ENCODE assay signal across 13 cellular contexts in the genomic region with DNA sequence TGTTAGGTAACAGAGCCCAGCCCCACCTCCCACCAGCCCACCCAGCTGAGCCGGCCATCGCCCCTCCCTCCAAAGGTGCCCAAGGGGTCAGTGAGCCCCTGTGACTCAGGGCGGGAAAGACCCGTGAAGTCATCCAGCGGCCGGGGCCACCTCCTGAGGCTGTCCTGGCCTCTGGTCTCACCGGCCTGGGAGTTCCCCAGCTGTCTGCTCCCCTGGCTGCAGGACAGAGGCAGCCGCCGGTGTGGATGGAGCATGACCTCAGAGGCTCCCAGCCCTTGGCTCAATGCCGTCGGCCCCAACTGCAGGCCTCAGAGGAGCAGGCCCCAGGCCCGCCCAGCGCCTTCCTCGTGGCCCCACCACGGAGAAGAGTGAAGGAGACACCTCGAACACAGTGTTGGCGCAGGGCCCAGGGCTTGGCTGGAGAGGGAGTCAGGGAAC. TPM values are rescaled to one million over a fixed set of nuclear protein-coding genes. Genes with fewer than 3 reads are reported as not detected.
DNase-seq lines count a peak whose midpoint lies in the region; ATAC-seq and TF ChIP-seq lines count a peak whose summit lies in the region.
"Had no signal": no experiment of that assay in that cellular context is flagged by ENCODE, and none has a peak within 500 bp of the region (broad histone marks: within the 10 kb centered on the region; RNA-seq: fewer than 3 reads in every experiment).

No MANE protein-coding gene starts in this region.

- no peak overlapping the region for H3K4me3 ChIP-seq in osteoblast (ENCODE audit: insufficient read depth, low read length)

- H3K9me3 ChIP-seq in osteoblast (ENCODE audit: low read depth, low read length), result no peaks in the 10 kb centered on the region

- peaks cover 45% of the 10 kb centered on the region for H3K36me3 Mint-ChIP-seq in Calu3 (ENCODE audit: insufficient read depth, unreplicated experiment)
- no peaks in the 10 kb centered on the region for H3K36me3 Mint-ChIP-seq in activated naive CD4-positive, alpha-beta T cell treated with anti-CD3 and anti-CD28 coated beads for 36 hours (ENCODE audit: low read depth)

- no peaks in the 10 kb centered on the region for H3K27me3 Mint-ChIP-seq in Calu3 (ENCODE audit: unreplicated experiment)
- peaks cover 1% of the 10 kb centered on the region for H3K27me3 Mint-ChIP-seq in activated naive CD4-positive, alpha-beta T cell treated with anti-CD3 and anti-CD28 coated beads for 36 hours (ENCODE audit: low read depth)
- H3K27me3 Mint-ChIP-seq: activated naive CD4-positive, alpha-beta T cell treated with anti-CD3 and anti-CD28 coated beads, Interleukin-2, amount 50 U/mL, for 24 hours had no signal

- TF ChIP-seq CTCF in Calu3 (IDR thresholded peaks at IDR 0.05; ENCODE audit: unreplicated experiment) (no peak), RWPE1 (conservative IDR thresholded peaks at IDR 0.05; ENCODE audit: low read depth) (no peak), foreskin keratinocyte (conservative IDR thresholded peaks at IDR 0.05) (no peak), osteoblast (IDR thresholded peaks at IDR 0.05; ENCODE audit: extremely low read depth, low read depth, low read length) (no peak)

- POLR2A ChIA-PET in RWPE1 (lab: Yijun Ruan, JAX; ENCODE audit: low non-redundant PET), result interaction anchor here (0.6 kb wide), 1 partner anchor 8 kb away, joined by 3 read pairs; no protein-coding TSS in a partner anchor

- no peaks in the 10 kb centered on the region for H3K36me3 ChIP-seq in osteoblast (ENCODE audit: insufficient read depth, low read length)

- peak overlapping the region; percentile 94 for H3K27ac Mint-ChIP-seq in Calu3 (ENCODE audit: unreplicated experiment)
- no peak overlapping the region for H3K27ac Mint-ChIP-seq in activated naive CD4-positive, alpha-beta T cell treated with anti-CD3 and anti-CD28 coated beads for 36 hours
- H3K27ac Mint-ChIP-seq: B cell had no signal

- no peaks in the 10 kb centered on the region for H4K20me1 ChIP-seq in osteoblast (ENCODE audit: insufficient read depth, low read length)

- CTCF ChIA-PET in Calu3 (lab: Charles Lee), result interaction anchor here (0.7 to 1.8 kb wide), 7 partner anchors 19 to 84 kb away, joined by 3 to 10 read pairs (median 3); partner anchors contain the start of gene PDGFB
- CTCF ChIA-PET in RWPE1 (lab: Yijun Ruan, JAX), result interaction anchor here (0.6 kb wide), 1 partner anchor 33 kb away, joined by 5 read pairs; no protein-coding TSS in a partner anchor
- CTCF ChIA-PET in activated naive CD4-positive, alpha-beta T cell treated with anti-CD3 and anti-CD28 coated beads for 36 hours (lab: Charles Lee), result interaction anchor here (1.1 kb wide), 1 partner anchor 15 kb away, joined by 3 read pairs; no protein-coding TSS in a partner anchor

- peaks cover 31% of the 10 kb centered on the region for H3K4me1 ChIP-seq in foreskin keratinocyte
- peaks cover 9% of the 10 kb centered on the region for H3K4me1 ChIP-seq in osteoblast (ENCODE audit: insufficient read depth, low read length)

- intact Hi-C loops in Calu3 (cut with micrococcal nuclease; ENCODE audit: unreplicated experiment), result loop anchor here (5.0 kb wide), 1 partner anchor 48 kb away; the partner anchor contains the start of gene PDGFB
- intact Hi-C loops in activated naive CD4-positive, alpha-beta T cell treated with anti-CD3 and anti-CD28 coated beads for 36 hours (cut with micrococcal nuclease), result no loop called here

- no peaks in the 10 kb centered on the region for H3K79me2 ChIP-seq in osteoblast (ENCODE audit: insufficient read depth, low read length)

- peak; percentile 38 for ATAC-seq in foreskin keratinocyte

- H3K4me2 ChIP-seq in osteoblast (ENCODE audit: insufficient read depth, low read length), result no peak overlapping the region

- H3K27ac ChIP-seq in RWPE1 (peak overlapping the region; percentile 80), foreskin keratinocyte (peak overlapping the region; percentile 76), osteoblast (ENCODE audit: low read depth, low read length) (no peak overlapping the region)

- H2AFZ ChIP-seq in osteoblast (ENCODE audit: low read length), result no peak overlapping the region

- H3K9me3 Mint-ChIP-seq in Calu3 (ENCODE audit: low read depth, unreplicated experiment), result peaks cover 3% of the 10 kb centered on the region
- H3K9me3 Mint-ChIP-seq in activated naive CD4-positive, alpha-beta T cell treated with anti-CD3 and anti-CD28 coated beads for 36 hours, result no peaks in the 10 kb centered on the region
- H3K9me3 Mint-ChIP-seq: activated naive CD4-positive, alpha-beta T cell treated with anti-CD3 and anti-CD28 coated beads, Interleukin-2, amount 50 U/mL, for 24 hours had no signal

- DNase-seq in Calu3 (peak; percentile 88), RWPE1 (ENCODE audit: low spot score) (peak; percentile 64), foreskin keratinocyte (peak; percentile 66 to 77), osteoblast (ENCODE audit: insufficient read length, low spot score, missing footprints) (peak; percentile 92), T-helper 2 cell (no peak)
- DNase-seq in activated CD4-positive, alpha-beta T cell treated with anti-CD3 and anti-CD28 coated beads, Interleukin-2, amount 50 U/mL, for 4 hours, result no peak
- no peak for DNase-seq in activated naive CD4-positive, alpha-beta T cell treated with anti-CD3 and anti-CD28 coated beads for 36 hours
- no peak for DNase-seq in activated naive CD4-positive, alpha-beta T cell treated with Interleukin-2 at 50 U/mL for 16 hours
- DNase-seq: GOT3, NCI-H526 treated with DMSO at 0.1 percent for 48 hours, occipital lobe had no signal

- H3K4me1 Mint-ChIP-seq in Calu3 (ENCODE audit: low read depth, unreplicated experiment), result peaks cover 70% of the 10 kb centered on the region
- H3K4me1 Mint-ChIP-seq in activated naive CD4-positive, alpha-beta T cell treated with anti-CD3 and anti-CD28 coated beads for 36 hours (ENCODE audit: low read depth), result peaks cover 4% of the 10 kb centered on the region

- BruUV-seq in Calu3 (replicated peaks; lab: Mats Ljungman, UMichigan), result no TSS peak

- H3K27me3 ChIP-seq in foreskin keratinocyte, result no peaks in the 10 kb centered on the region
- H3K27me3 ChIP-seq in osteoblast (ENCODE audit: insufficient read depth, low read length), result no peaks in the 10 kb centered on the region

- peak overlapping the region; percentile 52 for H3K4me3 Mint-ChIP-seq in Calu3 (ENCODE audit: low read depth, unreplicated experiment)
- no peak overlapping the region for H3K4me3 Mint-ChIP-seq in activated naive CD4-positive, alpha-beta T cell treated with anti-CD3 and anti-CD28 coated beads for 36 hours
- H3K4me3 Mint-ChIP-seq: activated naive CD4-positive, alpha-beta T cell treated with anti-CD3 and anti-CD28 coated beads, Interleukin-2, amount 50 U/mL, for 24 hours; B cell had no signal

RNA-seq across cellular contexts. Expression of gene RPL3, which starts 28.7 kb away (rescaled TPM):
- total RNA-seq in Calu3 (2022), result 977 and 1,058 TPM in 2 replicates
- total RNA-seq in foreskin keratinocyte, result 1,748 and 1,956 TPM in 2 replicates
- polyA plus RNA-seq in foreskin keratinocyte, result 2,461 and 2,465 TPM in 2 replicates
- 1,858 and 2,119 TPM in 2 replicates for total RNA-seq in osteoblast
- 1,000 to 10,000 TPM; 3,434 to 3,511 TPM for total RNA-seq in activated naive CD4-positive, alpha-beta T cell treated with anti-CD3 and anti-CD28 coated beads for 36 hours

RNA-seq across cellular contexts. Expression of gene PDGFB, which starts 46.0 kb away (rescaled TPM):
- 12.1 and 25.9 TPM in 2 replicates for total RNA-seq in Calu3 (2022)
- total RNA-seq in foreskin keratinocyte, result 10.9 and 12.8 TPM in 2 replicates
- polyA plus RNA-seq in foreskin keratinocyte, result 9.8 and 12.0 TPM in 2 replicates
- under 0.01 TPM in 1 of 2 replicates, not detected in the other for total RNA-seq in osteoblast
- total RNA-seq in activated naive CD4-positive, alpha-beta T cell treated with anti-CD3 and anti-CD28 coated beads for 36 hours, result 1 to 10 TPM; 3.8 to 3.9 TPM
- total RNA-seq: B cell had no signal

RNA-seq across cellular contexts. Expression of gene SYNGR1, which starts 59.0 kb away (rescaled TPM):
- total RNA-seq in Calu3 (2022), result 12.3 and 16.8 TPM in 2 replicates
- 1.1 and 2.1 TPM in 2 replicates for total RNA-seq in foreskin keratinocyte
- polyA plus RNA-seq in foreskin keratinocyte, result 3.6 and 5.4 TPM in 2 replicates
- total RNA-seq in osteoblast, result 2.1 and 3.6 TPM in 2 replicates
- under 1 TPM; 0.27 to 0.29 TPM for total RNA-seq in activated naive CD4-positive, alpha-beta T cell treated with anti-CD3 and anti-CD28 coated beads for 36 hours

Comparison
In these comparisons a context has a peak if more than half of its experiments do, and no peak if none do; other contexts are left out.
1. DNase-seq: peak in Calu3 (single experiment), RWPE1 (single experiment), foreskin keratinocyte (2 of 2) and osteoblast (single experiment); none in T-helper 2 cell (0 of 5), activated CD4-positive, alpha-beta T cell treated with anti-CD3 and anti-CD28 coated beads, Interleukin-2, amount 50 U/mL, for 4 hours (0 of 2), activated naive CD4-positive, alpha-beta T cell treated with anti-CD3 and anti-CD28 coated beads for 36 hours (single experiment) and activated naive CD4-positive, alpha-beta T cell treated with Interleukin-2 at 50 U/mL for 16 hours (single experiment).